18 cellular contexts compared by ENCODE assay signal in the genomic region with DNA sequence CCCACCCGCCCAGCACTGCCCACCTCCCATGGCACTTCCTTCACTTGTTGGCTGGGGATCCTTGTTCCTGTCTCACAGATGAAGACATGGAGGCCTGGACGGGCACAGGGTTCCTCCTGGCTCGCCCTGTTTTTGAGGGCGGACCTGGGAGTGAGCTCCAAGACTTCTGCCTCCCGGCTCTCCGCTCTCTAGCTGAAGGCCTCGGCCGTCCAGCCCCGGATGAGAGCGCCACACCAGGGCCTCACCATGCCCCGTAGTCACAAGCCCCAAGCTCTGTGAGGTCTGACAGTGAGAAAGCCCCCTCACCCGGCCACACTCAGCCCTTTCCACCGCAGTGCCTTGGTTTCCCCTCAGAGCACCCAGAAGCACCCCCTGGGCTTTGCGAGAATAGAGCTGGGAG.
"Had no signal": no experiment of that assay in that cellular context is flagged by ENCODE, and none has a peak within 500 bp of the region (broad histone marks: within the 10 kb centered on the region; RNA-seq: fewer than 3 reads in every experiment).

No MANE protein-coding gene starts in this region.

- H3K9me3 ChIP-seq: esophagus squamous epithelium, ovary, right atrium auricular region, testis, tibial nerve, upper lobe of right lung, vagina had no signal

- H3K4me2 ChIP-seq: hepatocyte, smooth muscle cell had no signal

- H3K27me3 ChIP-seq: esophagus squamous epithelium, foreskin keratinocyte, hepatocyte, ovary, right atrium auricular region, testis, tibial nerve, upper lobe of right lung, vagina had no signal

- H3K4me3 ChIP-seq: esophagus squamous epithelium, hepatocyte, ovary, right atrium auricular region, smooth muscle cell, testis, tibial nerve, upper lobe of right lung, vagina had no signal

- H3K27me3 Mint-ChIP-seq: naive B cell; stimulated activated naive CD8-positive, alpha-beta T cell treated with anti-CD3 and anti-CD28 coated beads, Interleukin-15, Interleukin-2, amounts not matched to agents 100 ng/mL and 50 ng/mL, for 24 hours had no signal

- H3K4me3 Mint-ChIP-seq: naive B cell; nephron; stimulated activated naive CD8-positive, alpha-beta T cell treated with anti-CD3 and anti-CD28 coated beads, Interleukin-15, Interleukin-2, amounts not matched to agents 100 ng/mL and 50 ng/mL, for 24 hours had no signal

- H3K4me1 ChIP-seq: foreskin keratinocyte, upper lobe of right lung had no signal

- DNase-seq: dermis blood vessel endothelial cell; esophagus squamous epithelium; foreskin keratinocyte; head of caudate nucleus; kidney glomerular epithelial cell; mesendoderm; naive B cell; ovary; stimulated activated CD4-positive, alpha-beta T cell treated with anti-CD3 and anti-CD28 coated beads, Interleukin-2, amount 100 ng/mL, for 48 hours; testis; upper lobe of right lung had no signal

- H3K27ac ChIP-seq: esophagus squamous epithelium, foreskin keratinocyte, hepatocyte, ovary, right atrium auricular region, testis, tibial nerve, upper lobe of right lung, vagina had no signal

- H3K27ac Mint-ChIP-seq: stimulated activated naive CD8-positive, alpha-beta T cell treated with anti-CD3 and anti-CD28 coated beads, Interleukin-15, Interleukin-2, amounts not matched to agents 100 ng/mL and 50 ng/mL, for 24 hours had no signal

- H2AFZ ChIP-seq: hepatocyte had no signal

- H3K9me3 Mint-ChIP-seq: naive B cell; nephron; stimulated activated naive CD8-positive, alpha-beta T cell treated with anti-CD3 and anti-CD28 coated beads, Interleukin-15, Interleukin-2, amounts not matched to agents 100 ng/mL and 50 ng/mL, for 24 hours had no signal

- H3K36me3 ChIP-seq: ovary had no signal
